ENCODE assay signal across 8 cellular contexts in the genomic region with DNA sequence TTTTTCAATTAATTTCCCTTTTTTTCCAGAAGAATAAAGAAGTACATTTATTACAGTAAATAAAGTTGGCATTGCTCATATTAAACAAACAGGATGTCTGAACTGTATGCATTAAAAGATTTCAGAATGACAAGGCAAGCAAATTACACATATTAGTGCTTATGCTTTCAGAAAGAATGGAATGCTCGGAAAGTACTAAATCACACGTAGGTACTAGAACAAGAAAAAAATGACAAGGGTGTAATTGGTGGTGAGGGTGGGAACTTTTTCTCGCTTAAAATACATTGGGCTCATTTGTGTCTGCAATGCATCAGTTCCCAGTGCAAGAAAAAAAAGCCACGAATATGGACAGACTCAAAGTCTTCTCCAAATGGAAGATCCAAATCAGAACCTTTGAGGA. TPM values are rescaled to one million over a fixed set of nuclear protein-coding genes. Genes with fewer than 3 reads are reported as not detected.
DNase-seq lines count a peak whose midpoint lies in the region; ATAC-seq and TF ChIP-seq lines count a peak whose summit lies in the region.

No MANE protein-coding gene starts in this region.

- intact Hi-C loops in activated CD4-positive, alpha-beta memory T cell treated with anti-CD3 and anti-CD28 coated beads for 36 hours (cut with micrococcal nuclease) = loop anchor here (1.0 to 5.0 kb wide), 15 partner anchors 9 to 484 kb away; a partner anchor contains a TSS
- intact Hi-C loops in natural killer cell (cut with micrococcal nuclease) = loop anchor here (1.0 to 10.0 kb wide), 5 partner anchors 9 to 317 kb away; a partner anchor contains a TSS

- peak overlapping the region; percentile 98 for H3K27ac Mint-ChIP-seq in activated CD4-positive, alpha-beta memory T cell treated with anti-CD3 and anti-CD28 coated beads for 36 hours
- H3K27ac Mint-ChIP-seq in natural killer cell = peak overlapping the region; percentile 91 to 96

- ATAC-seq in GM18517 (IDR thresholded peaks at IDR 0.05; ENCODE audit: unreplicated experiment) (peak; percentile 9), HG02852 (IDR thresholded peaks at IDR 0.05; ENCODE audit: unreplicated experiment) (peak; percentile 13), natural killer cell (peak; percentile 20 to 34 (median 25)), left lobe of liver (no peak)

- DNase-seq in activated CD4-positive, alpha-beta memory T cell treated with anti-CD3 and anti-CD28 coated beads for 36 hours = no peak
- DNase-seq in natural killer cell (no peak), DMS153 (lab: John Stamatoyannopoulos, UW) (no peak), left lobe of liver (ENCODE audit: low spot score) (no peak), NCI-H345 treated with DMSO at 0.1 percent for 48 hours (lab: John Stamatoyannopoulos, UW; ENCODE audit: unreplicated experiment) (no peak), HuH-7.5 (ENCODE audit: low spot score) (no peak)

- peaks cover 3% of the 10 kb centered on the region for H3K36me3 Mint-ChIP-seq in activated CD4-positive, alpha-beta memory T cell treated with anti-CD3 and anti-CD28 coated beads for 36 hours
- no peaks in the 10 kb centered on the region for H3K36me3 Mint-ChIP-seq in natural killer cell

- peaks cover 66% of the 10 kb centered on the region for H3K4me1 Mint-ChIP-seq in activated CD4-positive, alpha-beta memory T cell treated with anti-CD3 and anti-CD28 coated beads for 36 hours (ENCODE audit: low read depth)
- H3K4me1 Mint-ChIP-seq in natural killer cell = peaks cover 49 to 52% of the 10 kb centered on the region in 2 donors

- H3K27me3 Mint-ChIP-seq in activated CD4-positive, alpha-beta memory T cell treated with anti-CD3 and anti-CD28 coated beads for 36 hours = no peaks in the 10 kb centered on the region
- H3K27me3 Mint-ChIP-seq in natural killer cell (ENCODE audit: low read depth in 2 of 2) = no peaks in the 10 kb centered on the region

- no peak for TF ChIP-seq CTCF in natural killer cell (IDR thresholded peaks at IDR 0.05)

- CTCF ChIA-PET in activated CD4-positive, alpha-beta memory T cell treated with anti-CD3 and anti-CD28 coated beads for 36 hours (lab: Charles Lee) = interaction anchor here (0.6 to 2.2 kb wide), 9 partner anchors 24 to 185 kb away, joined by 3 to 9 read pairs (median 3); a partner anchor contains a TSS

- peak overlapping the region; percentile 60 for H3K4me3 Mint-ChIP-seq in activated CD4-positive, alpha-beta memory T cell treated with anti-CD3 and anti-CD28 coated beads for 36 hours
- peak overlapping the region; percentile 76 for H3K4me3 Mint-ChIP-seq in natural killer cell

- H3K9me3 Mint-ChIP-seq in activated CD4-positive, alpha-beta memory T cell treated with anti-CD3 and anti-CD28 coated beads for 36 hours = peaks cover 2% of the 10 kb centered on the region
- H3K9me3 Mint-ChIP-seq in natural killer cell = peaks cover 0 to 3% of the 10 kb centered on the region in 2 donors

- POLR2A ChIA-PET in activated CD4-positive, alpha-beta memory T cell treated with anti-CD3 and anti-CD28 coated beads for 36 hours (lab: Charles Lee) = interaction anchor here (0.9 to 4.5 kb wide), 17 partner anchors 9 to 192 kb away, joined by 3 to 40 read pairs (median 5); a partner anchor contains a TSS

RNA-seq across cellular contexts. Expression of a gene that starts 33.3 kb away (rescaled TPM):
- total RNA-seq in activated CD4-positive, alpha-beta memory T cell treated with anti-CD3 and anti-CD28 coated beads for 36 hours = 100 to 1,000 TPM; 283 to 287 TPM
- total RNA-seq in natural killer cell (100 to 1,000 TPM; 174 to 184 (median 177) TPM), left lobe of liver (27.9 TPM)
